Comparison of ENCODE assay signal across 18 cellular contexts in genomic region chr9:123948290-123948689, GRCh38. TPM values are rescaled to one million over a fixed set of nuclear protein-coding genes. Genes with fewer than 3 reads are reported as not detected.
DNase-seq lines count a peak whose midpoint lies in the region; ATAC-seq and TF ChIP-seq lines count a peak whose summit lies in the region.
"Had no signal": no experiment of that assay in that cellular context is flagged by ENCODE, and none has a peak within 500 bp of the region (broad histone marks: within the 10 kb centered on the region; RNA-seq: fewer than 3 reads in every experiment).

No MANE protein-coding gene starts in this region.

- no peak overlapping the region for H3K27ac ChIP-seq in hepatocyte
- H3K27ac ChIP-seq in coronary artery = no peak overlapping the region
- no peak overlapping the region for H3K27ac ChIP-seq in brain microvascular endothelial cell
- H3K27ac ChIP-seq: 22Rv1 had no signal

- no peak overlapping the region for H3K4me2 ChIP-seq in hepatocyte

- intact Hi-C loops in Right ventricle myocardium superior (cut with DNase I) = no loop called here

- ATAC-seq in Right ventricle myocardium superior (ENCODE audit: poor library complexity) = no peak
- ATAC-seq: HCT116 had no signal

- no peak overlapping the region for H2AFZ ChIP-seq in hepatocyte

- H3K9me3 ChIP-seq in hepatocyte (ENCODE audit: low read depth) = no peaks in the 10 kb centered on the region

- WGBS in hepatocyte (ENCODE audit: low lambda C conversion rate, missing lambda C conversion rate) = 69% methylated on average over 3 of the region's 3 CpGs

- no peaks in the 10 kb centered on the region for H3K9me2 ChIP-seq in hepatocyte (replicated peaks; ENCODE audit: insufficient read depth)

- no peak for TF ChIP-seq CTCF in hepatocyte (IDR thresholded peaks at IDR 0.05; ENCODE audit: poor library complexity)
- TF ChIP-seq CTCF in coronary artery (IDR thresholded peaks at IDR 0.05) = no peak
- TF ChIP-seq CTCF in brain microvascular endothelial cell (IDR thresholded peaks at IDR 0.05; ENCODE audit: low read depth, low read length, missing control alignments) = no peak

- H4K20me1 ChIP-seq in hepatocyte (ENCODE audit: insufficient read depth, poor library complexity, severe bottlenecking) = no peaks in the 10 kb centered on the region

- DNase-seq in DMS153 (lab: John Stamatoyannopoulos, UW) = peak; percentile 17
- no peak for DNase-seq in DMS153 treated with DMSO at 0.1 percent for 48 hours (lab: John Stamatoyannopoulos, UW; ENCODE audit: unreplicated experiment)
- peak; percentile 17 for DNase-seq in M059J (ENCODE audit: low read depth)
- DNase-seq in hepatocyte (ENCODE audit: low spot score) = peak; percentile 33
- DNase-seq in coronary artery (ENCODE audit: low spot score) = no peak
- no peak for DNase-seq in brain microvascular endothelial cell
- DNase-seq in SW480 (ENCODE audit: low spot score) = no peak
- no peak for DNase-seq in Right ventricle myocardium superior
- DNase-seq: C1 segment of cervical spinal cord; Calu3; CD4-positive, alpha-beta memory T cell; COR-L47; DMS79; EL; GDM1; GOT3 had no signal

- no peaks in the 10 kb centered on the region for H3K79me2 ChIP-seq in hepatocyte

- H3K27me3 ChIP-seq in hepatocyte = no peaks in the 10 kb centered on the region
- peaks cover 2% of the 10 kb centered on the region for H3K27me3 ChIP-seq in brain microvascular endothelial cell (replicated peaks)

- in situ Hi-C loops in brain microvascular endothelial cell (cut with HindIII; ENCODE audit: low pct_ligation_motif_present, low sequenced_read_pairs) = no loop called here

- H3K4me1 ChIP-seq in hepatocyte (ENCODE audit: insufficient read depth) = peaks cover 8% of the 10 kb centered on the region

- H3K4me3 ChIP-seq in hepatocyte (no peak overlapping the region), coronary artery (no peak overlapping the region), brain microvascular endothelial cell (ENCODE audit: low read depth, low read length) (no peak overlapping the region)

- no peaks in the 10 kb centered on the region for H3K36me3 ChIP-seq in hepatocyte (replicated peaks; ENCODE audit: insufficient read depth, low read depth)
- no peaks in the 10 kb centered on the region for H3K36me3 ChIP-seq in brain microvascular endothelial cell (replicated peaks)

RNA-seq across cellular contexts. Expression of gene DENND1A, which starts 18.4 kb away (rescaled TPM):
- 15.7 and 23.0 TPM in 2 replicates for total RNA-seq in M059J (2014; rRNA removed; shearing (Covaris generic))
- total RNA-seq in hepatocyte (24.0 and 25.2 TPM in 2 replicates), Right ventricle myocardium superior (12.6 TPM)
- polyA plus RNA-seq in hepatocyte = 28.0 and 28.9 TPM in 2 replicates

Comparison
In these comparisons a context has a peak if more than half of its experiments do, and no peak if none do; other contexts are left out.
1. DNase-seq: peak in DMS153 (single experiment), M059J (single experiment) and hepatocyte (single experiment); none in DMS153 treated with DMSO at 0.1 percent for 48 hours (single experiment), coronary artery (single experiment), brain microvascular endothelial cell (single experiment), SW480 (single experiment) and Right ventricle myocardium superior (single experiment).